28 cellular contexts compared by ENCODE assay signal in genomic region chrX:29792335-29792734, GRCh38.
"Had no signal": no experiment of that assay in that cellular context is flagged by ENCODE, and none has a peak within 500 bp of the region (broad histone marks: within the 10 kb centered on the region; RNA-seq: fewer than 3 reads in every experiment).

No MANE protein-coding gene starts in this region.

- H3K27ac Mint-ChIP-seq: nephron; neural progenitor cell; progenitor cell of endocrine pancreas; stimulated activated effector memory CD8-positive, alpha-beta T cell treated with anti-CD3 and anti-CD28 coated beads, Interleukin-12 subunit alpha, Interleukin-12 subunit beta, amount 100 ng/mL, for 72 hours; stimulated activated naive B cell treated with anti-CD40 and anti-IgM and Interleukin-4, amounts not matched to agents 10 μg/mL and 1 μg/mL and 100 μg/mL, for 72 hours; stimulated activated naive CD8-positive, alpha-beta T cell treated with anti-CD3 and anti-CD28 coated beads, Interleukin-15, Interleukin-2, amounts not matched to agents 100 ng/mL and 50 ng/mL, for 24 hours had no signal

- DNase-seq: occipital lobe; ovary; posterior cingulate gyrus; psoas muscle; right cardiac atrium; right lobe of liver; sigmoid colon; small intestine; stimulated activated CD4-positive, alpha-beta T cell treated with anti-CD3 and anti-CD28 coated beads, Interleukin-15, amount 100 ng/mL, for 24 hours; stimulated activated CD4-positive, alpha-beta T cell treated with anti-CD3 and anti-CD28 coated beads, Interleukin-2, amount 100 ng/mL, for 24 hours; stimulated activated CD4-positive, alpha-beta T cell treated with anti-CD3 and anti-CD28 coated beads, Interleukin-2, amount 100 ng/mL, for 48 hours; stimulated activated CD4-positive, alpha-beta T cell treated with anti-CD3 and anti-CD28 coated beads, Interleukin-4, amount 100 ng/mL, for 24 hours; stimulated activated naive B cell treated with anti-CD40 and anti-IgM and Interleukin-4, amounts not matched to agents 10 μg/mL and 1 μg/mL and 100 μg/mL, for 72 hours; stimulated activated naive CD4-positive, alpha-beta T cell treated with Interleukin-2 at 50 U/mL for 16 hours; stomach; thyroid gland; trophoblast cell; upper lobe of left lung had no signal

- H3K36me3 ChIP-seq: neural progenitor cell, ovary, right lobe of liver, sigmoid colon, stomach, thoracic aorta, thyroid gland, tibial nerve, upper lobe of left lung, vagina had no signal

- H3K9ac ChIP-seq: neural progenitor cell, parathyroid adenoma had no signal

- H3K9me3 ChIP-seq: ovary, psoas muscle, right lobe of liver, sigmoid colon, stomach, thoracic aorta, thyroid gland, tibial nerve, upper lobe of left lung, vagina had no signal

- H3K4me1 ChIP-seq: neural progenitor cell, parathyroid adenoma, psoas muscle, sigmoid colon, stomach, thyroid gland, tibial nerve, upper lobe of left lung, vagina had no signal

- H3K36me3 Mint-ChIP-seq: neural progenitor cell; stimulated activated effector memory CD8-positive, alpha-beta T cell treated with anti-CD3 and anti-CD28 coated beads, Interleukin-12 subunit alpha, Interleukin-12 subunit beta, amount 100 ng/mL, for 72 hours; stimulated activated naive B cell treated with anti-CD40 and anti-IgM and Interleukin-4, amounts not matched to agents 10 μg/mL and 1 μg/mL and 100 μg/mL, for 72 hours had no signal

- H3K27ac ChIP-seq: neural progenitor cell, ovary, parathyroid adenoma, psoas muscle, right lobe of liver, sigmoid colon, stomach, thoracic aorta, thyroid gland, tibial nerve, upper lobe of left lung, vagina had no signal

- H3K79me2 ChIP-seq: parathyroid adenoma had no signal

- FAIRE-seq: small intestine, urothelium cell line had no signal

- H2AFZ ChIP-seq: neural progenitor cell, parathyroid adenoma had no signal

- ATAC-seq: psoas muscle; right cardiac atrium; right lobe of liver; stimulated activated effector memory CD8-positive, alpha-beta T cell treated with anti-CD3 and anti-CD28 coated beads, Interleukin-12 subunit alpha, Interleukin-12 subunit beta, amount 100 ng/mL, for 72 hours; stimulated activated naive B cell treated with anti-CD40 and anti-IgM and Interleukin-4, amounts not matched to agents 10 μg/mL and 1 μg/mL and 100 μg/mL, for 72 hours had no signal

- H3K4me1 Mint-ChIP-seq: nephron; neural progenitor cell; stimulated activated effector memory CD8-positive, alpha-beta T cell treated with anti-CD3 and anti-CD28 coated beads, Interleukin-12 subunit alpha, Interleukin-12 subunit beta, amount 100 ng/mL, for 72 hours; stimulated activated naive B cell treated with anti-CD40 and anti-IgM and Interleukin-4, amounts not matched to agents 10 μg/mL and 1 μg/mL and 100 μg/mL, for 72 hours had no signal

- H3K4me3 Mint-ChIP-seq: nephron; neural progenitor cell; stimulated activated effector memory CD8-positive, alpha-beta T cell treated with anti-CD3 and anti-CD28 coated beads, Interleukin-12 subunit alpha, Interleukin-12 subunit beta, amount 100 ng/mL, for 72 hours; stimulated activated naive B cell treated with anti-CD40 and anti-IgM and Interleukin-4, amounts not matched to agents 10 μg/mL and 1 μg/mL and 100 μg/mL, for 72 hours; stimulated activated naive CD8-positive, alpha-beta T cell treated with anti-CD3 and anti-CD28 coated beads, Interleukin-15, Interleukin-2, amounts not matched to agents 100 ng/mL and 50 ng/mL, for 24 hours had no signal

- H3K27me3 ChIP-seq: neural progenitor cell, ovary, right lobe of liver, sigmoid colon, stomach, thyroid gland, tibial nerve, upper lobe of left lung, vagina had no signal

- H3K4me2 ChIP-seq: neural progenitor cell had no signal

- H3K27me3 Mint-ChIP-seq: progenitor cell of endocrine pancreas; stimulated activated naive B cell treated with anti-CD40 and anti-IgM and Interleukin-4, amounts not matched to agents 10 μg/mL and 1 μg/mL and 100 μg/mL, for 72 hours; stimulated activated naive CD8-positive, alpha-beta T cell treated with anti-CD3 and anti-CD28 coated beads, Interleukin-15, Interleukin-2, amounts not matched to agents 100 ng/mL and 50 ng/mL, for 24 hours had no signal

- H3K9me3 Mint-ChIP-seq: nephron; neural progenitor cell; stimulated activated naive CD8-positive, alpha-beta T cell treated with anti-CD3 and anti-CD28 coated beads, Interleukin-15, Interleukin-2, amounts not matched to agents 100 ng/mL and 50 ng/mL, for 24 hours had no signal

- H3K4me3 ChIP-seq: neural progenitor cell, ovary, psoas muscle, right lobe of liver, sigmoid colon, stomach, thoracic aorta, thyroid gland, tibial nerve, upper lobe of left lung, vagina had no signal
